1 cellular context compared by ENCODE assay signal in genomic region chr17:67902531-67903231, GRCh38.
TF ChIP-seq lines count a peak whose summit lies in the region.

No MANE protein-coding gene starts in this region.

TF ChIP-seq in GM23338, 12 proteins besides CTCF, POLR2A, EP300 and RAD21 (continued from another document):
- no peak for TF ChIP-seq ZNF462 (CRISPR knock-in tag; IDR thresholded peaks at IDR 0.05)
- TF ChIP-seq EZH2phosphoT487 (IDR thresholded peaks at IDR 0.05; ENCODE audit: unreplicated experiment) = no peak
- no peak for TF ChIP-seq ZNF331 (CRISPR knock-in tag; IDR thresholded peaks at IDR 0.05; ENCODE audit: low read depth)
